1 cellular context compared by ENCODE assay signal in genomic region chr3:143988306-143988705, GRCh38.
TF ChIP-seq lines count a peak whose summit lies in the region.

No MANE protein-coding gene starts in this region.

TF ChIP-seq in K562, 482 proteins besides CTCF, POLR2A, EP300 and RAD21 (continued from another document):
- TF ChIP-seq HES1 (IDR thresholded peaks at IDR 0.05; ENCODE audit: low read depth), result no peak
- no peak for TF ChIP-seq NR2C1 (IDR thresholded peaks at IDR 0.05)
- TF ChIP-seq NR2C1 (tag; IDR thresholded peaks at IDR 0.05), result no peak
- TF ChIP-seq POLR2AphosphoS2 (IDR thresholded peaks at IDR 0.05; ENCODE audit: low read length), result no peak
- TF ChIP-seq LCOR (CRISPR knock-in tag; IDR thresholded peaks at IDR 0.05), result no peak
- TF ChIP-seq PTRF (tag; IDR thresholded peaks at IDR 0.05), result no peak
- TF ChIP-seq ZNF766 (CRISPR knock-in tag; conservative IDR thresholded peaks at IDR 0.05), result no peak
- TF ChIP-seq RBFOX2 (IDR thresholded peaks at IDR 0.05; ENCODE audit: low read depth, low read length), result no peak
- no peak for TF ChIP-seq CREB3L1 (IDR thresholded peaks at IDR 0.05; ENCODE audit: borderline replicate concordance, low read depth)
- TF ChIP-seq ARID4B (CRISPR knock-in tag; IDR thresholded peaks at IDR 0.05), result no peak
- no peak for TF ChIP-seq NCOA2 (IDR thresholded peaks at IDR 0.05; ENCODE audit: partially characterized antibody in 2 of 2)
- TF ChIP-seq STAG1 (CRISPR knock-in tag; IDR thresholded peaks at IDR 0.05; ENCODE audit: borderline replicate concordance), result no peak
- TF ChIP-seq NEUROD1 (IDR thresholded peaks at IDR 0.05; ENCODE audit: borderline replicate concordance, low read depth, low read length, partially characterized antibody), result no peak
